1 cellular context compared by ENCODE assay signal in the genomic region with DNA sequence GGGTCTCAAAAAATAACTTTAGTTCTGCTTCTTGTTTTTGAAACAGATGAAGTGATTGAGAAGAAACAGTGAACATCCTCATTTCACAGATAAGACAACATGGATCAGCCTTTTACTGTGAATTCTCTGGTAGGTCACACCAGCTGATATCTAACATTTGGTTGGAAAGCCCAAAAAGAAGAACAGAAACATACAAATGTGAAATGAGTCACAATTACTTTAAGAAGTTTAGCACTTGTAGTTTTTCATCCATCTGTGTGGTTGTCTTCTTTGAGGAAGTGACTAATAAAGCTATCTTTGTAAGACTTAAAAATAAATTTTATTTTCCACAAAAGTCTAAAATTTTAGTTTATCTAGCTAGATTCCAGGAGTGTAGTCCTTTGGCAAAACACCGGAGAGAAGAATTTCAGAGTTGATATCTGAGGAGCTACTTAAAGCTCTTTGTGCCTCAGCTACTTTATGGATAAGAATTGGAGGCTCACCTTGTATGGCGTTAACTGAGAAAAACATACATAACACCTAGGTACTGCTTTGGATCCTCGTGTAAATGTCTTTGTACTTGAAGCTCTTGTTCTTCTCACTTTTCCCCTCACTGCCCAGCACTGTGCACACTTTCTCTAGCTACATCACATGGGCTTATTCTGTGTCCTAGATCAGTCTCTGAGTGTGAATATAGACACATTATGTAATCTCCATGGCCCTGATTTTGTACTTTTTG.
TF ChIP-seq lines count a peak whose summit lies in the region.

No MANE protein-coding gene starts in this region.

TF ChIP-seq in WTC11, 78 proteins besides CTCF, POLR2A, EP300 and RAD21 (continued from another document):
- TF ChIP-seq, protein P1, sequence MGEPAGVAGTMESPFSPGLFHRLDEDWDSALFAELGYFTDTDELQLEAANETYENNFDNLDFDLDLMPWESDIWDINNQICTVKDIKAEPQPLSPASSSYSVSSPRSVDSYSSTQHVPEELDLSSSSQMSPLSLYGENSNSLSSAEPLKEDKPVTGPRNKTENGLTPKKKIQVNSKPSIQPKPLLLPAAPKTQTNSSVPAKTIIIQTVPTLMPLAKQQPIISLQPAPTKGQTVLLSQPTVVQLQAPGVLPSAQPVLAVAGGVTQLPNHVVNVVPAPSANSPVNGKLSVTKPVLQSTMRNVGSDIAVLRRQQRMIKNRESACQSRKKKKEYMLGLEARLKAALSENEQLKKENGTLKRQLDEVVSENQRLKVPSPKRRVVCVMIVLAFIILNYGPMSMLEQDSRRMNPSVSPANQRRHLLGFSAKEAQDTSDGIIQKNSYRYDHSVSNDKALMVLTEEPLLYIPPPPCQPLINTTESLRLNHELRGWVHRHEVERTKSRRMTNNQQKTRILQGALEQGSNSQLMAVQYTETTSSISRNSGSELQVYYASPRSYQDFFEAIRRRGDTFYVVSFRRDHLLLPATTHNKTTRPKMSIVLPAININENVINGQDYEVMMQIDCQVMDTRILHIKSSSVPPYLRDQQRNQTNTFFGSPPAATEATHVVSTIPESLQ (CRISPR knock-in tag; IDR thresholded peaks at IDR 0.05) = no peak
- no peak for TF ChIP-seq MYBL2 (CRISPR knock-in tag; IDR thresholded peaks at IDR 0.05)
- TF ChIP-seq, protein P2, sequence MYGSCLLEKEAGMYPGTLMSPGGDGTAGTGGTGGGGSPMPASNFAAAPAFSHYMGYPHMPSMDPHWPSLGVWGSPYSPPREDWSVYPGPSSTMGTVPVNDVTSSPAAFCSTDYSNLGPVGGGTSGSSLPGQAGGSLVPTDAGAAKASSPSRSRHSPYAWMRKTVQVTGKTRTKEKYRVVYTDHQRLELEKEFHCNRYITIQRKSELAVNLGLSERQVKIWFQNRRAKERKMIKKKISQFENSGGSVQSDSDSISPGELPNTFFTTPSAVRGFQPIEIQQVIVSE (CRISPR knock-in tag; IDR thresholded peaks at IDR 0.05; ENCODE audit: borderline replicate concordance) = no peak
- TF ChIP-seq FOXP1 (CRISPR knock-in tag; IDR thresholded peaks at IDR 0.05; ENCODE audit: borderline replicate concordance) = no peak
- no peak for TF ChIP-seq JUN (CRISPR knock-in tag; IDR thresholded peaks at IDR 0.05)
- no peak for TF ChIP-seq TCF7 (CRISPR knock-in tag; IDR thresholded peaks at IDR 0.05; ENCODE audit: low read depth)
- TF ChIP-seq, protein P3, sequence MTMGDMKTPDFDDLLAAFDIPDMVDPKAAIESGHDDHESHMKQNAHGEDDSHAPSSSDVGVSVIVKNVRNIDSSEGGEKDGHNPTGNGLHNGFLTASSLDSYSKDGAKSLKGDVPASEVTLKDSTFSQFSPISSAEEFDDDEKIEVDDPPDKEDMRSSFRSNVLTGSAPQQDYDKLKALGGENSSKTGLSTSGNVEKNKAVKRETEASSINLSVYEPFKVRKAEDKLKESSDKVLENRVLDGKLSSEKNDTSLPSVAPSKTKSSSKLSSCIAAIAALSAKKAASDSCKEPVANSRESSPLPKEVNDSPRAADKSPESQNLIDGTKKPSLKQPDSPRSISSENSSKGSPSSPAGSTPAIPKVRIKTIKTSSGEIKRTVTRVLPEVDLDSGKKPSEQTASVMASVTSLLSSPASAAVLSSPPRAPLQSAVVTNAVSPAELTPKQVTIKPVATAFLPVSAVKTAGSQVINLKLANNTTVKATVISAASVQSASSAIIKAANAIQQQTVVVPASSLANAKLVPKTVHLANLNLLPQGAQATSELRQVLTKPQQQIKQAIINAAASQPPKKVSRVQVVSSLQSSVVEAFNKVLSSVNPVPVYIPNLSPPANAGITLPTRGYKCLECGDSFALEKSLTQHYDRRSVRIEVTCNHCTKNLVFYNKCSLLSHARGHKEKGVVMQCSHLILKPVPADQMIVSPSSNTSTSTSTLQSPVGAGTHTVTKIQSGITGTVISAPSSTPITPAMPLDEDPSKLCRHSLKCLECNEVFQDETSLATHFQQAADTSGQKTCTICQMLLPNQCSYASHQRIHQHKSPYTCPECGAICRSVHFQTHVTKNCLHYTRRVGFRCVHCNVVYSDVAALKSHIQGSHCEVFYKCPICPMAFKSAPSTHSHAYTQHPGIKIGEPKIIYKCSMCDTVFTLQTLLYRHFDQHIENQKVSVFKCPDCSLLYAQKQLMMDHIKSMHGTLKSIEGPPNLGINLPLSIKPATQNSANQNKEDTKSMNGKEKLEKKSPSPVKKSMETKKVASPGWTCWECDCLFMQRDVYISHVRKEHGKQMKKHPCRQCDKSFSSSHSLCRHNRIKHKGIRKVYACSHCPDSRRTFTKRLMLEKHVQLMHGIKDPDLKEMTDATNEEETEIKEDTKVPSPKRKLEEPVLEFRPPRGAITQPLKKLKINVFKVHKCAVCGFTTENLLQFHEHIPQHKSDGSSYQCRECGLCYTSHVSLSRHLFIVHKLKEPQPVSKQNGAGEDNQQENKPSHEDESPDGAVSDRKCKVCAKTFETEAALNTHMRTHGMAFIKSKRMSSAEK (CRISPR knock-in tag; IDR thresholded peaks at IDR 0.05; ENCODE audit: borderline replicate concordance) = no peak
